21 cellular contexts compared by ENCODE assay signal in the genomic region with DNA sequence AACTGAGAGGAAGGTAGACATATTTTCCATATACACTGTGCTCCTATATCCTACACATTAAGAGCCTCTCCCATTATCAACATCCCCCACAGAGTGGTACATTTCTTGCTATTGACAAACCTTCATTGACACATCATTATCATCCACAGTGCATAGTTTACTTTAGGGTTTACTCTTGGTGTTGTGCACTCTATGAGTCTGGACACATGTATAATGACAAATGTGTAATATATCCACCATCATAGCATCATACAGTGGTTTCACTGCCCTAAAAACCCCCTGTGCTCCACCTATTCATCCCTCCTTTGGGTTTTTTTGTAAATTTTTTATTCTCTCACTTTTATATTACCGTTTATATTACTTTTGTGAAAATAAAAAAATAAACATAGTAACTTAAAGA. TPM values are rescaled to one million over a fixed set of nuclear protein-coding genes. Genes with fewer than 3 reads are reported as not detected.
A peak's percentile ranks its signal among the peaks of the same experiment; 100 is the strongest.
DNase-seq lines count a peak whose midpoint lies in the region; ATAC-seq and FAIRE-seq lines count a peak whose summit lies in the region.
"Had no signal": no experiment of that assay in that cellular context is flagged by ENCODE, and none has a peak within 500 bp of the region (broad histone marks: within the 10 kb centered on the region; RNA-seq: fewer than 3 reads in every experiment).

No MANE protein-coding gene starts in this region.

- no peaks in the 10 kb centered on the region for H3K27me3 ChIP-seq in small intestine (ENCODE audit: control insufficient read depth in 2 of 2, insufficient read depth in 2 of 2, low read length in 2 of 2)
- H3K27me3 ChIP-seq: ascending aorta, thyroid gland had no signal

- no peak for DNase-seq in GM19239 (ENCODE audit: insufficient read length, low spot score)
- DNase-seq in NCI-H69 (lab: John Stamatoyannopoulos, UW) = peak; percentile 66
- no peak for DNase-seq in EL
- DNase-seq in small intestine = no peak
- DNase-seq in left ventricle myocardium superior = no peak
- DNase-seq in NCI-H2107 (lab: John Stamatoyannopoulos, UW) = no peak
- DNase-seq: activated CD4-positive, CD25-positive, alpha-beta regulatory T cell; foreskin melanocyte; NCI-H1092; NCI-H446; stimulated activated CD4-positive, alpha-beta T cell treated with anti-CD3 and anti-CD28 coated beads, Interleukin-4, amount 100 ng/mL, for 1 hour; stimulated activated CD8-positive, alpha-beta memory T cell treated with anti-CD3 and anti-CD28 coated beads, Interleukin-4, amount 100 ng/mL, for 48 hours; T-helper 17 cell; thyroid gland had no signal

- no peaks in the 10 kb centered on the region for H3K4me1 ChIP-seq in small intestine (ENCODE audit: control insufficient read depth in 2 of 2, insufficient read depth in 1 of 2, low read depth in 1 of 2, low read length in 1 of 2)
- H3K4me1 ChIP-seq: ascending aorta, thyroid gland had no signal

- FAIRE-seq in GM19239 (lab: Jason Lieb, UNC) (peak; percentile 54), small intestine (lab: Jason Lieb, UNC) (no peak)

- intact Hi-C loops in left ventricle myocardium superior (cut with micrococcal nuclease) = no loop called here

- H3K4me3 ChIP-seq in small intestine (ENCODE audit: low read depth in 1 of 2, low read length in 2 of 2) = no peak overlapping the region
- H3K4me3 ChIP-seq: ascending aorta, GM23338, thyroid gland had no signal

- H3K36me3 ChIP-seq in small intestine (ENCODE audit: control insufficient read depth in 2 of 2, insufficient read depth in 2 of 2, low read length in 2 of 2) = no peaks in the 10 kb centered on the region
- H3K36me3 ChIP-seq: ascending aorta, thyroid gland had no signal

- no peaks in the 10 kb centered on the region for H3K9me3 ChIP-seq in small intestine (ENCODE audit: control insufficient read depth, low read depth)
- H3K9me3 ChIP-seq: ascending aorta, thyroid gland had no signal

- peak; percentile 31 for ATAC-seq in GM18498 (IDR thresholded peaks at IDR 0.05; ENCODE audit: unreplicated experiment)
- ATAC-seq in HG02981 (IDR thresholded peaks at IDR 0.05; ENCODE audit: unreplicated experiment) = peak; percentile 37
- no peak for ATAC-seq in left ventricle myocardium superior
- ATAC-seq: GM23338, left lobe of liver, T-helper 17 cell had no signal

- 3 to 37% (median 25%) methylated on average over 1 of the region's 1 CpG for WGBS in small intestine, 3 donors

- H3K27ac ChIP-seq in small intestine (ENCODE audit: low read depth in 1 of 2, low read length in 1 of 2) = no peak overlapping the region
- H3K27ac ChIP-seq: ascending aorta, thyroid gland had no signal

RNA-seq across cellular contexts. Expression of gene CLDN18, which starts 22.2 kb away (rescaled TPM):
- polyA plus RNA-seq in small intestine = 1 to 10 TPM in 1 of 3 donors, under 1 TPM in 2; 0.27 to 2.7 (median 0.45) TPM
- not detected for total RNA-seq in left ventricle myocardium superior
- total RNA-seq: activated CD8-positive, alpha-beta memory T cell treated with anti-CD3 and anti-CD28 coated beads, Interleukin-2, amount 10 ng/mL, durations not matched to agents 7 days and 5 days; GM23338; omental fat pad; T-helper 17 cell; thyroid gland had no signal
